8 cellular contexts compared by ENCODE assay signal in the genomic region with DNA sequence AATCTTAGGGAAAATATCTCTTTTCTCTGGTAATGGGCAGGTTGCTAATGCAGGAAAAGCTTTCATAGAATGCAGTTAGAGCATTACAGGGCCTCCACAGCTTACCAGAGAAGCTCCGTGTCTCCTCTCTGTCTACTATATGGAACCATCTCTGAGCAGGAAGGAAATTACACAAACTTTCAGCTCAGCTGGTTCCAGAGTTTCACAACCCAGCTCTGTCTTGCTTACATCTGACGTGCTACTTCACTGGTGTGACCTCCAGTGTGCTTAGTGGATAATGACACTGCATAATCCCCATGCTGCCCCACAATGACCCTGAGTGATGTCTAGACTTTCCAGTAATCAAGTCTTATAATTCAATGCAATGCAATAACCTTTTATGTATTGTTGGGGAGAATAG. TPM values are rescaled to one million over a fixed set of nuclear protein-coding genes. Genes with fewer than 3 reads are reported as not detected.
DNase-seq lines count a peak whose midpoint lies in the region; ATAC-seq lines count a peak whose summit lies in the region.

No MANE protein-coding gene starts in this region.

- peaks cover 0 to 30% (median 25%) of the 10 kb centered on the region in 5 donors for H3K4me1 ChIP-seq in subcutaneous abdominal adipose tissue (ENCODE audit: control insufficient read depth in 5 of 5, insufficient read depth in 5 of 5, low read length in 5 of 5)

- peaks cover 25% of the 10 kb centered on the region for H3K4me1 Mint-ChIP-seq in activated CD4-positive, alpha-beta T cell treated with anti-CD3 and anti-CD28 coated beads, Interleukin-2, amount 10 ng/mL, durations not matched to agents 24 days and 14 days
- H3K4me1 Mint-ChIP-seq in activated CD4-positive, alpha-beta T cell treated with anti-CD3 and anti-CD28 coated beads for 36 hours: peaks cover 15% of the 10 kb centered on the region

- H3K27me3 Mint-ChIP-seq in activated CD4-positive, alpha-beta T cell treated with anti-CD3 and anti-CD28 coated beads, Interleukin-2, amount 10 ng/mL, durations not matched to agents 24 days and 14 days: peaks cover 4% of the 10 kb centered on the region
- no peaks in the 10 kb centered on the region for H3K27me3 Mint-ChIP-seq in activated CD4-positive, alpha-beta T cell treated with anti-CD3 and anti-CD28 coated beads for 36 hours

- H3K27ac ChIP-seq in subcutaneous abdominal adipose tissue (ENCODE audit: low read depth, low read length): peak overlapping the region; percentile 53

- no peaks in the 10 kb centered on the region for H3K36me3 ChIP-seq in subcutaneous abdominal adipose tissue (ENCODE audit: control insufficient read depth in 5 of 5, insufficient read depth in 5 of 5, low read length in 5 of 5)

- H3K9me3 ChIP-seq in subcutaneous abdominal adipose tissue (ENCODE audit: control insufficient read depth in 5 of 5, low read length in 5 of 5): no peaks in the 10 kb centered on the region

- CTCF ChIA-PET in activated CD4-positive, alpha-beta T cell treated with anti-CD3 and anti-CD28 coated beads for 36 hours (lab: Charles Lee): interaction anchor here (0.9 kb wide), 1 partner anchor 406 kb away, joined by 5 read pairs; no protein-coding TSS in a partner anchor

- no peaks in the 10 kb centered on the region for H3K9me3 Mint-ChIP-seq in activated CD4-positive, alpha-beta T cell treated with anti-CD3 and anti-CD28 coated beads, Interleukin-2, amount 10 ng/mL, durations not matched to agents 24 days and 14 days
- H3K9me3 Mint-ChIP-seq in activated CD4-positive, alpha-beta T cell treated with anti-CD3 and anti-CD28 coated beads for 36 hours (ENCODE audit: low read depth): no peaks in the 10 kb centered on the region

- POLR2A ChIA-PET in activated CD4-positive, alpha-beta T cell treated with anti-CD3 and anti-CD28 coated beads for 36 hours (lab: Charles Lee): no interaction called here

- intact Hi-C loops in activated CD4-positive, alpha-beta T cell treated with anti-CD3 and anti-CD28 coated beads, Interleukin-2, amount 10 ng/mL, durations not matched to agents 24 days and 14 days (cut with micrococcal nuclease): loop anchor here (10.0 kb wide), 3 partner anchors 142 to 538 kb away; no protein-coding TSS in a partner anchor
- intact Hi-C loops in activated CD4-positive, alpha-beta T cell treated with anti-CD3 and anti-CD28 coated beads for 36 hours (cut with DNase I, micrococcal nuclease): loop anchor here in 1 of 2 experiments (10.0 kb wide), 2 partner anchors 268 to 538 kb away; no protein-coding TSS in a partner anchor
- intact Hi-C loops in left cardiac atrium (cut with DNase I): loop anchor here (5.0 to 10.0 kb wide), 3 partner anchors 128 to 508 kb away; a partner anchor contains a TSS

- ATAC-seq in activated CD4-positive, alpha-beta T cell treated with anti-CD3 and anti-CD28 coated beads for 36 hours: no peak
- ATAC-seq in left cardiac atrium: peak in 1 of 2 donors; percentile 5

- no peaks in the 10 kb centered on the region for H3K27me3 ChIP-seq in subcutaneous abdominal adipose tissue (ENCODE audit: control insufficient read depth in 5 of 5, insufficient read depth in 4 of 5, low read length in 5 of 5)

- no peaks in the 10 kb centered on the region for H3K36me3 Mint-ChIP-seq in activated CD4-positive, alpha-beta T cell treated with anti-CD3 and anti-CD28 coated beads, Interleukin-2, amount 10 ng/mL, durations not matched to agents 24 days and 14 days (ENCODE audit: low read depth)
- H3K36me3 Mint-ChIP-seq in activated CD4-positive, alpha-beta T cell treated with anti-CD3 and anti-CD28 coated beads for 36 hours (ENCODE audit: low read depth): no peaks in the 10 kb centered on the region

- H3K4me3 ChIP-seq in subcutaneous abdominal adipose tissue (ENCODE audit: low read depth in 1 of 5, low read length in 5 of 5): no peak overlapping the region

- H3K9ac ChIP-seq in subcutaneous abdominal adipose tissue (ENCODE audit: low read length in 5 of 5): peak overlapping the region in 1 of 5 donors; percentile 0

- H3K4me3 Mint-ChIP-seq in activated CD4-positive, alpha-beta T cell treated with anti-CD3 and anti-CD28 coated beads, Interleukin-2, amount 10 ng/mL, durations not matched to agents 24 days and 14 days: no peak overlapping the region
- H3K4me3 Mint-ChIP-seq in activated CD4-positive, alpha-beta T cell treated with anti-CD3 and anti-CD28 coated beads for 36 hours: no peak overlapping the region

- DNase-seq in activated CD4-positive, alpha-beta T cell treated with anti-CD3 and anti-CD28 coated beads, Interleukin-2, amount 10 ng/mL, durations not matched to agents 24 days and 14 days: no peak
- DNase-seq in activated CD4-positive, alpha-beta T cell treated with anti-CD3 and anti-CD28 coated beads for 36 hours: no peak
- DNase-seq in SKM-1 (lab: John Stamatoyannopoulos, UW; ENCODE audit: unreplicated experiment) (peak; percentile 91), left cardiac atrium (peak; percentile 42), ACHN (no peak), hippocampal formation (lab: John Stamatoyannopoulos, UW) (no peak), NCI-H524 treated with DMSO at 0.1 percent for 48 hours (lab: John Stamatoyannopoulos, UW) (no peak)

- peak overlapping the region; percentile 48 for H3K27ac Mint-ChIP-seq in activated CD4-positive, alpha-beta T cell treated with anti-CD3 and anti-CD28 coated beads, Interleukin-2, amount 10 ng/mL, durations not matched to agents 24 days and 14 days
- H3K27ac Mint-ChIP-seq in activated CD4-positive, alpha-beta T cell treated with anti-CD3 and anti-CD28 coated beads for 36 hours: no peak overlapping the region

- in situ Hi-C loops in ACHN (cut with HindIII; ENCODE audit: low pct_ligation_motif_present, low pct_unique_long_range_greater_than_20kb, low sequenced_read_pairs): no loop called here

RNA-seq across cellular contexts. Expression of a gene that starts 4.3 kb away (rescaled TPM):
- 6.2 and 8.1 TPM in 2 replicates for total RNA-seq in activated CD4-positive, alpha-beta T cell treated with anti-CD3 and anti-CD28 coated beads, Interleukin-2, amount 10 ng/mL, durations not matched to agents 24 days and 14 days
- 1 to 10 TPM; 5.6 to 8.1 TPM for total RNA-seq in activated CD4-positive, alpha-beta T cell treated with anti-CD3 and anti-CD28 coated beads for 36 hours
- total RNA-seq in left cardiac atrium: 10 to 100 TPM; 14.0 to 21.6 TPM

Comparison
In these comparisons a context has a peak if more than half of its experiments do, and no peak if none do; other contexts are left out.
1. DNase-seq: peak in SKM-1 (single experiment) and left cardiac atrium (single experiment); none in activated CD4-positive, alpha-beta T cell treated with anti-CD3 and anti-CD28 coated beads, Interleukin-2, amount 10 ng/mL, durations not matched to agents 24 days and 14 days (single experiment), activated CD4-positive, alpha-beta T cell treated with anti-CD3 and anti-CD28 coated beads for 36 hours (single experiment), ACHN (single experiment), hippocampal formation (0 of 2) and NCI-H524 treated with DMSO at 0.1 percent for 48 hours (single experiment).